Comparison of ENCODE assay signal across 6 cellular contexts in genomic region chr19:55485439-55486011, GRCh38. TPM values are rescaled to one million over a fixed set of nuclear protein-coding genes. Genes with fewer than 3 reads are reported as not detected.
DNase-seq lines count a peak whose midpoint lies in the region; ATAC-seq lines count a peak whose summit lies in the region.

No MANE protein-coding gene starts in this region.

- peak overlapping the region; percentile 63 for H3K27ac ChIP-seq in naive thymus-derived CD4-positive, alpha-beta T cell (ENCODE audit: low read depth, low read length)

- H3K36me3 ChIP-seq in H7 (replicated peaks; ENCODE audit: control insufficient read depth, insufficient read depth, low read length), result no peaks in the 10 kb centered on the region
- peaks cover 6% of the 10 kb centered on the region for H3K36me3 ChIP-seq in adipocyte (ENCODE audit: control insufficient read depth, insufficient read depth, low read length, severe bottlenecking)
- H3K36me3 ChIP-seq in naive thymus-derived CD4-positive, alpha-beta T cell (ENCODE audit: control insufficient read depth in 2 of 3, insufficient read depth in 3 of 3, low read length in 3 of 3), result peaks cover 0 to 21% (median 0%) of the 10 kb centered on the region in 3 experiments

- peak; percentile 2 for ATAC-seq in naive thymus-derived CD4-positive, alpha-beta T cell

- H3K4me3 ChIP-seq in H7 (ENCODE audit: insufficient read depth, low read depth, low read length), result peak overlapping the region; percentile 80
- peak overlapping the region; percentile 79 for H3K4me3 ChIP-seq in adipocyte (ENCODE audit: low read length)
- peak overlapping the region; percentile 75 for H3K4me3 ChIP-seq in naive thymus-derived CD4-positive, alpha-beta T cell (ENCODE audit: low read length)

- H3K4me3 Mint-ChIP-seq in naive thymus-derived CD4-positive, alpha-beta T cell, result peak overlapping the region; percentile 72 to 89 (median 78)

- no peaks in the 10 kb centered on the region for H3K9me3 ChIP-seq in adipocyte (ENCODE audit: control insufficient read depth, low read length)
- H3K9me3 ChIP-seq in naive thymus-derived CD4-positive, alpha-beta T cell (ENCODE audit: control insufficient read depth in 2 of 3, low read length in 3 of 3), result no peaks in the 10 kb centered on the region

- H3K4me1 ChIP-seq in adipocyte (ENCODE audit: control insufficient read depth, insufficient read depth, low read length), result peaks cover 45% of the 10 kb centered on the region
- peaks cover 12 to 13% of the 10 kb centered on the region in 2 donors for H3K4me1 ChIP-seq in naive thymus-derived CD4-positive, alpha-beta T cell (ENCODE audit: control insufficient read depth in 2 of 2, insufficient read depth in 2 of 2, low read length in 2 of 2)

- H3K36me3 Mint-ChIP-seq in naive thymus-derived CD4-positive, alpha-beta T cell, result peaks cover 0 to 1% (median 0%) of the 10 kb centered on the region in 5 donors

- no peaks in the 10 kb centered on the region for H3K27me3 Mint-ChIP-seq in naive thymus-derived CD4-positive, alpha-beta T cell

- H3K4me1 Mint-ChIP-seq in naive thymus-derived CD4-positive, alpha-beta T cell, result peaks cover 5 to 18% (median 9%) of the 10 kb centered on the region in 7 donors

- peak overlapping the region in 8 of 9 donors; percentile 44 to 93 (median 86) for H3K27ac Mint-ChIP-seq in naive thymus-derived CD4-positive, alpha-beta T cell

- DNase-seq in H7 (no peak), adipocyte (ENCODE audit: low read depth) (no peak), mucosa of gallbladder (ENCODE audit: low spot score) (no peak), SIG-M5 (lab: John Stamatoyannopoulos, UW) (no peak)
- DNase-seq in naive thymus-derived CD4-positive, alpha-beta T cell, result peak in 1 of 9 donors; percentile 20
- DNase-seq in activated effector memory CD4-positive, alpha-beta T cell treated with Interleukin-2 at 50 U/mL for 16 hours, result no peak

- intact Hi-C loops in naive thymus-derived CD4-positive, alpha-beta T cell (cut with micrococcal nuclease), result loop anchor here (1.0 to 2.0 kb wide), 3 partner anchors 9 to 18 kb away; partner anchors contain the start of gene ZNF628 (in 2 of the 2)

- CTCF ChIA-PET in naive thymus-derived CD4-positive, alpha-beta T cell (lab: Charles Lee), result interaction anchor here (0.6 to 1.1 kb wide), 4 partner anchors 18 to 357 kb away, joined by 3 read pairs; partner anchors contain the start of gene ZNF784

- peak overlapping the region; percentile 77 for H3K9ac ChIP-seq in adipocyte (ENCODE audit: low read length)

- no peaks in the 10 kb centered on the region for H3K9me3 Mint-ChIP-seq in naive thymus-derived CD4-positive, alpha-beta T cell

- POLR2A ChIA-PET in naive thymus-derived CD4-positive, alpha-beta T cell (lab: Charles Lee), result interaction anchor here (0.6 to 1.6 kb wide), 7 partner anchors 9 to 375 kb away, joined by 3 to 5 read pairs (median 4); partner anchors contain the start of gene ZNF628

- H3K27me3 ChIP-seq in H7 (ENCODE audit: control insufficient read depth, insufficient read depth, low read length) (no peaks in the 10 kb centered on the region), adipocyte (replicated peaks; ENCODE audit: control insufficient read depth, insufficient read depth, low read length) (no peaks in the 10 kb centered on the region)
- no peaks in the 10 kb centered on the region for H3K27me3 ChIP-seq in naive thymus-derived CD4-positive, alpha-beta T cell (ENCODE audit: control insufficient read depth in 2 of 2, insufficient read depth in 2 of 2, low read length in 2 of 2)

RNA-seq across cellular contexts. Expression of gene NAT14, which starts 0.5 kb away (rescaled TPM):
- 56.0 and 71.2 TPM in 2 replicates for total RNA-seq in H7 (2014; rRNA removed; shearing (Covaris generic))
- total RNA-seq in naive thymus-derived CD4-positive, alpha-beta T cell, result 10 to 100 TPM in 1 of 5 experiments, 1 to 10 TPM in 4; 2.7 to 12.8 (median 7.5) TPM
- polyA plus RNA-seq in naive thymus-derived CD4-positive, alpha-beta T cell, result 1 to 10 TPM; 1.7 to 3.3 TPM
- 23.1 TPM for total RNA-seq in mucosa of gallbladder

RNA-seq across cellular contexts. Expression of gene SSC5D, which starts 2.7 kb away (rescaled TPM):
- 0.48 and 0.87 TPM in 2 replicates for total RNA-seq in H7 (2014; rRNA removed; shearing (Covaris generic))
- under 1 TPM; 0.21 to 0.48 (median 0.35) TPM for total RNA-seq in naive thymus-derived CD4-positive, alpha-beta T cell
- not detected for polyA plus RNA-seq in naive thymus-derived CD4-positive, alpha-beta T cell
- total RNA-seq in mucosa of gallbladder, result 49.7 TPM

RNA-seq across cellular contexts. Expression of gene ZNF628, which starts 9.1 kb away (rescaled TPM):
- total RNA-seq in H7 (2014; rRNA removed; shearing (Covaris generic)), result 5.8 and 8.1 TPM in 2 replicates
- total RNA-seq in naive thymus-derived CD4-positive, alpha-beta T cell, result 10 to 100 TPM in 2 of 5 experiments, 1 to 10 TPM in 3; 6.6 to 27.2 (median 9.0) TPM
- polyA plus RNA-seq in naive thymus-derived CD4-positive, alpha-beta T cell, result 1 to 10 TPM in 1 of 2 donors, under 1 TPM in 1; 0.07 to 1.6 TPM
- total RNA-seq in mucosa of gallbladder, result 10.7 TPM

RNA-seq across cellular contexts. Expression of gene C19orf85, which starts 21.0 kb away (rescaled TPM):
- 1.6 and 3.7 TPM in 2 replicates for total RNA-seq in H7 (2014; rRNA removed; shearing (Covaris generic))
- not detected for total RNA-seq in naive thymus-derived CD4-positive, alpha-beta T cell
- polyA plus RNA-seq in naive thymus-derived CD4-positive, alpha-beta T cell, result not detected
- not detected for total RNA-seq in mucosa of gallbladder

RNA-seq across cellular contexts. Expression of gene ISOC2, which starts 24.1 kb away (rescaled TPM):
- total RNA-seq in H7 (2014; rRNA removed; shearing (Covaris generic)), result 178 and 185 TPM in 2 replicates
- total RNA-seq in naive thymus-derived CD4-positive, alpha-beta T cell, result 10 to 100 TPM in 3 of 5 experiments, 1 to 10 TPM in 2; 5.1 to 20.1 (median 11.3) TPM
- 10 to 100 TPM; 25.9 to 31.2 TPM for polyA plus RNA-seq in naive thymus-derived CD4-positive, alpha-beta T cell
- total RNA-seq in mucosa of gallbladder, result 53.5 TPM

Comparison
In these comparisons a context has a peak if more than half of its experiments do, and no peak if none do; other contexts are left out.
1. RNA of gene SSC5D, which starts 2.7 kb away (total RNA-seq): 49.7 TPM in mucosa of gallbladder (single experiment); 0.48 to 0.87 TPM in H7 and 0.21 to 0.48 TPM in naive thymus-derived CD4-positive, alpha-beta T cell; every median in the first group is over 10 times any median in the second.
2. Peak in every context shown above with its lines, with median percentiles within 50 percentile points of each other: H3K4me3 ChIP-seq.